8 cellular contexts compared by ENCODE assay signal in the genomic region with DNA sequence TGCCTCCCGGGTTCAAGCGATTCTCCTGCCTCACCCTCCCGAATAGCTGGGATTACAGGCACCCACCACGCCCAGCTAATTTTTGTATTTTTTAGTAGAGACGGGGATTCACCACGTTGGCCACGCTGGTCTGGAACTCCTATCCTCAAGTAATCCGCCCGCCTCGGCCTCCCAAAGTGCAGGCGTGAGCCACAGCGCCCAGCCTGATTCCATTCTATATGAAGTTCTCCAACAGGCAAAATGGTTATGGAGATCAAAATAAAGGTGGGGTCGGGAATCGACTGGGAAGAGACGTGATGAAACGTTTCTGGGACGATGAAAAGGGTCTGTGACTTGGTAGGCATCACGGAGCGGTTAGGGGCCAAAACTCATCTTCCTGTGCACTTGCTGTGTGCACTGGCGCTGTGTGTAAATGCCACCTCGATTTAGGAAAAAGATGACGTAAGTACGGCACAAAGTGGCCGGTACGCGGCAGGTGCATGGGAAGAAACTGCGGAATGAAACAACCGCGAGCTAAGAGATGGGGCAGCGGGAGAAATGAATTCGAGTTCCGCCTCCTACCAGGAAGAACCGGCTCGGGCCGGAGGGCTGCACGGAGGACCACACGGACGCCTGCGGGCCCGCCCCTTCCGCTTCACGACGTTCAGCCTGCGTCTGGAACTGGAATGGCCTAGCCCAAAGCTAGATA. TPM values are rescaled to one million over a fixed set of nuclear protein-coding genes. Genes with fewer than 3 reads are reported as not detected.
DNase-seq lines count a peak whose midpoint lies in the region; ATAC-seq and TF ChIP-seq lines count a peak whose summit lies in the region.

No MANE protein-coding gene starts in this region.

- peaks cover 17% of the 10 kb centered on the region for H3K36me3 Mint-ChIP-seq in activated T-helper 1 cell treated with anti-CD3 and anti-CD28 coated beads, Interleukin-12 subunit alpha, Interleukin-12 subunit beta, Interleukin-2, Interleukin-4 antibody, amounts not matched to agents 30 ng/mL and 10 ng/mL and 1 ng/mL, durations not matched to agents 14 hours and 24 hours and 36 hours (ENCODE audit: low read depth)
- peaks cover 0 to 22% (median 4%) of the 10 kb centered on the region in 5 donors for H3K36me3 Mint-ChIP-seq in naive thymus-derived CD4-positive, alpha-beta T cell
- H3K36me3 Mint-ChIP-seq in stimulated activated memory B cell treated with anti-CD40 and anti-IgM and Interleukin-4, amounts not matched to agents 10 μg/mL and 1 μg/mL and 100 μg/mL, for 72 hours, result peaks cover 22% of the 10 kb centered on the region

- H4K8ac ChIP-seq in IMR-90 (ENCODE audit: low read depth in 2 of 2, low read length in 2 of 2), result peak overlapping the region; percentile 60 to 95

- H3K27ac Mint-ChIP-seq in activated T-helper 1 cell treated with anti-CD3 and anti-CD28 coated beads, Interleukin-12 subunit alpha, Interleukin-12 subunit beta, Interleukin-2, Interleukin-4 antibody, amounts not matched to agents 30 ng/mL and 10 ng/mL and 1 ng/mL, durations not matched to agents 14 hours and 24 hours and 36 hours, result peak overlapping the region; percentile 96
- H3K27ac Mint-ChIP-seq in naive thymus-derived CD4-positive, alpha-beta T cell, result peak overlapping the region; percentile 99 to 100 (median 100)
- peak overlapping the region; percentile 100 for H3K27ac Mint-ChIP-seq in stimulated activated memory B cell treated with anti-CD40 and anti-IgM and Interleukin-4, amounts not matched to agents 10 μg/mL and 1 μg/mL and 100 μg/mL, for 72 hours

- H3K9me1 ChIP-seq in IMR-90 (ENCODE audit: insufficient read depth, low read length), result no peaks in the 10 kb centered on the region

- no peaks in the 10 kb centered on the region for H3K27me3 Mint-ChIP-seq in activated T-helper 1 cell treated with anti-CD3 and anti-CD28 coated beads, Interleukin-12 subunit alpha, Interleukin-12 subunit beta, Interleukin-2, Interleukin-4 antibody, amounts not matched to agents 30 ng/mL and 10 ng/mL and 1 ng/mL, durations not matched to agents 14 hours and 24 hours and 36 hours (ENCODE audit: insufficient read depth)
- no peaks in the 10 kb centered on the region for H3K27me3 Mint-ChIP-seq in naive thymus-derived CD4-positive, alpha-beta T cell
- no peaks in the 10 kb centered on the region for H3K27me3 Mint-ChIP-seq in stimulated activated memory B cell treated with anti-CD40 and anti-IgM and Interleukin-4, amounts not matched to agents 10 μg/mL and 1 μg/mL and 100 μg/mL, for 72 hours

- H4K5ac ChIP-seq in IMR-90 (ENCODE audit: low read depth, low read length), result peak overlapping the region; percentile 52

- peak overlapping the region; percentile 60 for H3K4me3 ChIP-seq in IMR-90 (ENCODE audit: insufficient read depth, low read depth, low read length)
- peak overlapping the region; percentile 96 for H3K4me3 ChIP-seq in naive thymus-derived CD4-positive, alpha-beta T cell (ENCODE audit: low read length)

- no peaks in the 10 kb centered on the region for H3K36me3 ChIP-seq in IMR-90 (ENCODE audit: control insufficient read depth, insufficient read depth, low read length)
- H3K36me3 ChIP-seq in naive thymus-derived CD4-positive, alpha-beta T cell (ENCODE audit: control insufficient read depth in 2 of 3, insufficient read depth in 3 of 3, low read length in 3 of 3), result peaks cover 0 to 11% (median 0%) of the 10 kb centered on the region in 3 experiments

- peak overlapping the region; percentile 85 for H3K4me2 ChIP-seq in IMR-90 (ENCODE audit: low read depth, low read length)

- no peak for TF ChIP-seq POLR2A in IMR-90 (IDR thresholded peaks at IDR 0.05; ENCODE audit: low read depth, low read length)

- H4K20me1 ChIP-seq in IMR-90 (ENCODE audit: insufficient read depth, low read length), result peaks cover 4% of the 10 kb centered on the region

- TF ChIP-seq CTCF in IMR-90 (conservative IDR thresholded peaks at IDR 0.05; ENCODE audit: low read depth, low read length), result no peak

- H2BK20ac ChIP-seq in IMR-90 (ENCODE audit: low read depth, low read length), result no peak overlapping the region

- H3K14ac ChIP-seq in IMR-90 (replicated peaks; ENCODE audit: low read depth, low read length), result peak overlapping the region; percentile 86

- peak overlapping the region; percentile 96 for H3K27ac ChIP-seq in IMR-90 (ENCODE audit: insufficient read depth, low read length)
- H3K27ac ChIP-seq in naive thymus-derived CD4-positive, alpha-beta T cell (ENCODE audit: low read depth, low read length), result peak overlapping the region; percentile 96

- H3K18ac ChIP-seq in IMR-90 (ENCODE audit: low read depth, low read length), result peak overlapping the region; percentile 22; the same call in 1 of the 2 replicates

- peak overlapping the region; percentile 88; the same call in 1 of the 2 replicates for H2BK120ac ChIP-seq in IMR-90 (ENCODE audit: low read depth, low read length)

- peak overlapping the region; percentile 96 for H3K9ac ChIP-seq in IMR-90 (ENCODE audit: low read depth, low read length)

- H3K27me3 ChIP-seq in IMR-90 (ENCODE audit: control insufficient read depth, insufficient read depth, low read length), result no peaks in the 10 kb centered on the region
- no peaks in the 10 kb centered on the region for H3K27me3 ChIP-seq in naive thymus-derived CD4-positive, alpha-beta T cell (ENCODE audit: control insufficient read depth in 2 of 2, insufficient read depth in 2 of 2, low read length in 2 of 2)

- H3K23ac ChIP-seq in IMR-90 (ENCODE audit: low read depth, low read length), result peak overlapping the region; percentile 92

- peak; percentile 37 for ATAC-seq in GM21526 (IDR thresholded peaks at IDR 0.05; ENCODE audit: low FRiP score, unreplicated experiment)
- peak; percentile 54 for ATAC-seq in IMR-90 (ENCODE audit: low read depth)
- peak; percentile 75 for ATAC-seq in naive thymus-derived CD4-positive, alpha-beta T cell
- peak; percentile 86 for ATAC-seq in stimulated activated memory B cell treated with anti-CD40 and anti-IgM and Interleukin-4, amounts not matched to agents 10 μg/mL and 1 μg/mL and 100 μg/mL, for 72 hours

- CTCF ChIA-PET in IMR-90 (lab: Yijun Ruan, JAX), result interaction anchor here (0.6 to 4.1 kb wide), 3 partner anchors 54 to 461 kb away, joined by 3 to 27 read pairs (median 5); a partner anchor contains a TSS
- CTCF ChIA-PET in naive thymus-derived CD4-positive, alpha-beta T cell (lab: Charles Lee), result interaction anchor here (0.6 to 3.4 kb wide), 12 partner anchors 17 to 1305 kb away, joined by 3 to 25 read pairs (median 12); a partner anchor contains a TSS

- peak; percentile 81 for DNase-seq in D341Med (ENCODE audit: low spot score)
- DNase-seq in IMR-90, result peak; percentile 92
- DNase-seq in RKO (ENCODE audit: low spot score), result peak; percentile 97
- DNase-seq in activated T-helper 1 cell treated with anti-CD3 and anti-CD28 coated beads, Interleukin-12 subunit alpha, Interleukin-12 subunit beta, Interleukin-2, Interleukin-4 antibody, amounts not matched to agents 30 ng/mL and 10 ng/mL and 1 ng/mL, durations not matched to agents 14 hours and 24 hours and 36 hours (ENCODE audit: low spot score), result peak; percentile 87
- peak; percentile 95 for DNase-seq in fibroblast of gingiva (ENCODE audit: low read depth)
- DNase-seq in naive thymus-derived CD4-positive, alpha-beta T cell, result peak; percentile 77 to 95 (median 92)

- peak overlapping the region; percentile 95 for H2BK5ac ChIP-seq in IMR-90 (ENCODE audit: low read depth, low read length, poor library complexity, severe bottlenecking)

- peak overlapping the region; percentile 90 for H3K4ac ChIP-seq in IMR-90 (ENCODE audit: low read depth, low read length)

- in situ Hi-C loops in IMR-90 (cut with MboI; ENCODE audit: low sequenced_read_pairs), result no loop called here

- no peaks in the 10 kb centered on the region for H3K9me3 ChIP-seq in IMR-90 (ENCODE audit: control insufficient read depth, insufficient read depth, low read length)
- no peaks in the 10 kb centered on the region for H3K9me3 ChIP-seq in naive thymus-derived CD4-positive, alpha-beta T cell (ENCODE audit: control insufficient read depth in 2 of 3, low read length in 3 of 3)

- H2AK5ac ChIP-seq in IMR-90 (ENCODE audit: low read depth, low read length), result peak overlapping the region; percentile 94

- intact Hi-C loops in IMR-90 (cut with micrococcal nuclease), result loop anchor here (2.0 to 5.0 kb wide), 2 partner anchors 71 to 203 kb away; a partner anchor contains a TSS
- intact Hi-C loops in activated T-helper 1 cell treated with anti-CD3 and anti-CD28 coated beads, Interleukin-12 subunit alpha, Interleukin-12 subunit beta, Interleukin-2, Interleukin-4 antibody, amounts not matched to agents 30 ng/mL and 10 ng/mL and 1 ng/mL, durations not matched to agents 14 hours and 24 hours and 36 hours (cut with micrococcal nuclease), result loop anchor here (1.0 to 10.0 kb wide), 10 partner anchors 149 to 651 kb away; a partner anchor contains a TSS
- intact Hi-C loops in naive thymus-derived CD4-positive, alpha-beta T cell (cut with micrococcal nuclease), result loop anchor here (1.0 to 10.0 kb wide), 26 partner anchors 35 to 1033 kb away; a partner anchor contains a TSS

- 0 out of 3 replicates have a peak overlapping the region, but pooled peaks have one; percentile 1 for H2BK15ac ChIP-seq in IMR-90 (ENCODE audit: low read depth, low read length)

- H4K91ac ChIP-seq in IMR-90 (ENCODE audit: insufficient read depth, low read depth, low read length), result peak overlapping the region; percentile 7

- H2AK9ac ChIP-seq in IMR-90 (replicated peaks; ENCODE audit: low read depth, low read length, poor library complexity), result peak overlapping the region; percentile 96

- 0% methylated on average over 13 of the region's 44 CpGs; no CpG with 5 or more reads in 1 of the 2 experiments for WGBS in IMR-90 (ENCODE audit: extremely low coverage in 2 of 2, insufficient read length in 1 of 2), 2 experiments

- H3K9me3 Mint-ChIP-seq in activated T-helper 1 cell treated with anti-CD3 and anti-CD28 coated beads, Interleukin-12 subunit alpha, Interleukin-12 subunit beta, Interleukin-2, Interleukin-4 antibody, amounts not matched to agents 30 ng/mL and 10 ng/mL and 1 ng/mL, durations not matched to agents 14 hours and 24 hours and 36 hours, result no peaks in the 10 kb centered on the region
- peaks cover 0 to 9% (median 0%) of the 10 kb centered on the region in 11 donors for H3K9me3 Mint-ChIP-seq in naive thymus-derived CD4-positive, alpha-beta T cell
- no peaks in the 10 kb centered on the region for H3K9me3 Mint-ChIP-seq in stimulated activated memory B cell treated with anti-CD40 and anti-IgM and Interleukin-4, amounts not matched to agents 10 μg/mL and 1 μg/mL and 100 μg/mL, for 72 hours

- H3K56ac ChIP-seq in IMR-90 (ENCODE audit: extremely low read depth, insufficient read depth, low read length), result peak overlapping the region; percentile 99

- H3K79me1 ChIP-seq in IMR-90 (ENCODE audit: low read depth in 1 of 2, low read length in 2 of 2), result peaks cover 15 to 63% of the 10 kb centered on the region in 2 experiments

- POLR2A ChIA-PET in IMR-90 (lab: Charles Lee; ENCODE audit: unreplicated experiment), result interaction anchor here (0.7 to 3.0 kb wide), 4 partner anchors 58 to 136 kb away, joined by 3 to 9 read pairs (median 6); a partner anchor contains a TSS
- POLR2A ChIA-PET in naive thymus-derived CD4-positive, alpha-beta T cell (lab: Charles Lee), result interaction anchor here (0.6 to 6.5 kb wide), 47 partner anchors 11 to 691 kb away, joined by 3 to 101 read pairs (median 6); a partner anchor contains a TSS

- BruUV-seq in IMR-90 (replicated peaks; lab: Mats Ljungman, UMichigan), result no TSS peak

- no peak for TF ChIP-seq RAD21 in IMR-90 (IDR thresholded peaks at IDR 0.05; ENCODE audit: low read length)

- H3K4me1 ChIP-seq in IMR-90 (ENCODE audit: control insufficient read depth, insufficient read depth, low read length), result no peaks in the 10 kb centered on the region
- H3K4me1 ChIP-seq in naive thymus-derived CD4-positive, alpha-beta T cell (ENCODE audit: control insufficient read depth in 2 of 2, insufficient read depth in 2 of 2, low read length in 2 of 2), result peaks cover 28 to 31% of the 10 kb centered on the region in 2 donors

- dilution Hi-C loops in IMR-90 (cut with HindIII; ENCODE audit: low sequenced_read_pairs, unreplicated experiment), result no loop called here

- H3K4me1 Mint-ChIP-seq in activated T-helper 1 cell treated with anti-CD3 and anti-CD28 coated beads, Interleukin-12 subunit alpha, Interleukin-12 subunit beta, Interleukin-2, Interleukin-4 antibody, amounts not matched to agents 30 ng/mL and 10 ng/mL and 1 ng/mL, durations not matched to agents 14 hours and 24 hours and 36 hours (ENCODE audit: low read depth), result peaks cover 40% of the 10 kb centered on the region
- peaks cover 34 to 54% (median 47%) of the 10 kb centered on the region in 7 donors for H3K4me1 Mint-ChIP-seq in naive thymus-derived CD4-positive, alpha-beta T cell
- peaks cover 50% of the 10 kb centered on the region for H3K4me1 Mint-ChIP-seq in stimulated activated memory B cell treated with anti-CD40 and anti-IgM and Interleukin-4, amounts not matched to agents 10 μg/mL and 1 μg/mL and 100 μg/mL, for 72 hours

- peak overlapping the region; percentile 94 for H2AFZ ChIP-seq in IMR-90 (replicated peaks; ENCODE audit: low read length, poor library complexity)

- H3K4me3 Mint-ChIP-seq in activated T-helper 1 cell treated with anti-CD3 and anti-CD28 coated beads, Interleukin-12 subunit alpha, Interleukin-12 subunit beta, Interleukin-2, Interleukin-4 antibody, amounts not matched to agents 30 ng/mL and 10 ng/mL and 1 ng/mL, durations not matched to agents 14 hours and 24 hours and 36 hours, result peak overlapping the region; percentile 95
- H3K4me3 Mint-ChIP-seq in naive thymus-derived CD4-positive, alpha-beta T cell, result peak overlapping the region; percentile 95 to 99 (median 97)
- peak overlapping the region; percentile 96 for H3K4me3 Mint-ChIP-seq in stimulated activated memory B cell treated with anti-CD40 and anti-IgM and Interleukin-4, amounts not matched to agents 10 μg/mL and 1 μg/mL and 100 μg/mL, for 72 hours

RNA-seq across cellular contexts. Expression of a gene that starts 1.6 kb away (rescaled TPM):
- total RNA-seq in IMR-90 (2012; rRNA removed), result 26.4 and 31.2 TPM in 2 replicates
- 41.6 and 48.5 TPM in 2 replicates for polyA plus RNA-seq in IMR-90 (2012; rRNA removed)
- 86.0 and 105 TPM in 2 replicates for polyA plus RNA-seq in IMR-90 (2012; cell fraction: cytosol; rRNA removed)
- polyA plus RNA-seq in IMR-90 (2012; cell fraction: nucleus; rRNA removed; ENCODE audit: low replicate concordance), result 34.8 and 74.1 TPM in 2 replicates
- 172 and 179 TPM in 2 replicates for total RNA-seq in activated T-helper 1 cell treated with anti-CD3 and anti-CD28 coated beads, Interleukin-12 subunit alpha, Interleukin-12 subunit beta, Interleukin-2, Interleukin-4 antibody, amounts not matched to agents 30 ng/mL and 10 ng/mL and 1 ng/mL, durations not matched to agents 14 hours and 24 hours and 36 hours
- 100 to 1,000 TPM in 3 of 5 experiments, 10 to 100 TPM in 2; 57.9 to 226 (median 104) TPM for total RNA-seq in naive thymus-derived CD4-positive, alpha-beta T cell
- polyA plus RNA-seq in naive thymus-derived CD4-positive, alpha-beta T cell, result 10 to 100 TPM; 30.9 to 32.5 TPM

RNA-seq across cellular contexts. Expression of a gene that starts 2.6 kb away (rescaled TPM):
- 5.0 and 6.6 TPM in 2 replicates for total RNA-seq in IMR-90 (2012; rRNA removed)
- 9.4 and 9.5 TPM in 2 replicates for polyA plus RNA-seq in IMR-90 (2012; rRNA removed)
- 4.4 and 6.0 TPM in 2 replicates for polyA plus RNA-seq in IMR-90 (2012; cell fraction: cytosol; rRNA removed)
- 7.6 and 17.7 TPM in 2 replicates for polyA plus RNA-seq in IMR-90 (2012; cell fraction: nucleus; rRNA removed; ENCODE audit: low replicate concordance)
- 31.5 TPM in 2 replicates for total RNA-seq in activated T-helper 1 cell treated with anti-CD3 and anti-CD28 coated beads, Interleukin-12 subunit alpha, Interleukin-12 subunit beta, Interleukin-2, Interleukin-4 antibody, amounts not matched to agents 30 ng/mL and 10 ng/mL and 1 ng/mL, durations not matched to agents 14 hours and 24 hours and 36 hours
- total RNA-seq in naive thymus-derived CD4-positive, alpha-beta T cell, result 10 to 100 TPM in 2 of 5 experiments, 1 to 10 TPM in 3; 6.7 to 21.1 (median 9.6) TPM
- 10 to 100 TPM in 1 of 2 donors, 1 to 10 TPM in 1; 9.6 to 18.9 TPM for polyA plus RNA-seq in naive thymus-derived CD4-positive, alpha-beta T cell

RNA-seq across cellular contexts. Expression of a gene that starts 19.3 kb away (rescaled TPM):
- total RNA-seq in IMR-90 (2012; rRNA removed), result 0.54 and 0.56 TPM in 2 replicates
- 2.0 TPM in 2 replicates for polyA plus RNA-seq in IMR-90 (2012; rRNA removed)
- polyA plus RNA-seq in IMR-90 (2012; cell fraction: cytosol; rRNA removed), result 0.94 and 2.4 TPM in 2 replicates
- 4.3 and 6.6 TPM in 2 replicates for polyA plus RNA-seq in IMR-90 (2012; cell fraction: nucleus; rRNA removed; ENCODE audit: low replicate concordance)
- 0.08 TPM in 1 of 2 replicates, not detected in the other for total RNA-seq in activated T-helper 1 cell treated with anti-CD3 and anti-CD28 coated beads, Interleukin-12 subunit alpha, Interleukin-12 subunit beta, Interleukin-2, Interleukin-4 antibody, amounts not matched to agents 30 ng/mL and 10 ng/mL and 1 ng/mL, durations not matched to agents 14 hours and 24 hours and 36 hours
- total RNA-seq in naive thymus-derived CD4-positive, alpha-beta T cell, result not detected
- polyA plus RNA-seq in naive thymus-derived CD4-positive, alpha-beta T cell, result not detected

RNA-seq across cellular contexts. Expression of a gene that starts 31.9 kb away (rescaled TPM):
- under 0.01 TPM in 2 replicates for total RNA-seq in IMR-90 (2012; rRNA removed)
- polyA plus RNA-seq in IMR-90 (2012; rRNA removed), result 0.01 and 0.02 TPM in 2 replicates
- 0.01 and 0.09 TPM in 2 replicates for polyA plus RNA-seq in IMR-90 (2012; cell fraction: cytosol; rRNA removed)
- polyA plus RNA-seq in IMR-90 (2012; cell fraction: nucleus; rRNA removed; ENCODE audit: low replicate concordance), result 0.14 and 0.16 TPM in 2 replicates
- total RNA-seq in activated T-helper 1 cell treated with anti-CD3 and anti-CD28 coated beads, Interleukin-12 subunit alpha, Interleukin-12 subunit beta, Interleukin-2, Interleukin-4 antibody, amounts not matched to agents 30 ng/mL and 10 ng/mL and 1 ng/mL, durations not matched to agents 14 hours and 24 hours and 36 hours, result not detected in 2 replicates
- under 1 TPM in 1 of 5 experiments, not detected in 4; 0.03 TPM for total RNA-seq in naive thymus-derived CD4-positive, alpha-beta T cell
- not detected for polyA plus RNA-seq in naive thymus-derived CD4-positive, alpha-beta T cell

RNA-seq across cellular contexts. Expression of a gene that starts 35.0 kb away (rescaled TPM):
- not detected in 2 replicates for total RNA-seq in IMR-90 (2012; rRNA removed)
- 0.02 TPM in 1 of 2 replicates, not detected in the other for polyA plus RNA-seq in IMR-90 (2012; rRNA removed)
- polyA plus RNA-seq in IMR-90 (2012; cell fraction: cytosol; rRNA removed), result 0.02 TPM in 1 of 2 replicates, not detected in the other
- 0.02 TPM in 2 replicates for polyA plus RNA-seq in IMR-90 (2012; cell fraction: nucleus; rRNA removed; ENCODE audit: low replicate concordance)
- 0.54 TPM in 2 replicates for total RNA-seq in activated T-helper 1 cell treated with anti-CD3 and anti-CD28 coated beads, Interleukin-12 subunit alpha, Interleukin-12 subunit beta, Interleukin-2, Interleukin-4 antibody, amounts not matched to agents 30 ng/mL and 10 ng/mL and 1 ng/mL, durations not matched to agents 14 hours and 24 hours and 36 hours
- total RNA-seq in naive thymus-derived CD4-positive, alpha-beta T cell, result 1 to 10 TPM in 1 of 5 experiments, under 1 TPM in 4; 0.12 to 1.1 (median 0.29) TPM
- not detected for polyA plus RNA-seq in naive thymus-derived CD4-positive, alpha-beta T cell

Comparison
In these comparisons a context has a peak if more than half of its experiments do, and no peak if none do; other contexts are left out.
1. Peak in every context shown above with its lines: DNase-seq, ATAC-seq, H3K4me3 ChIP-seq and H3K27ac ChIP-seq.